16 cellular contexts compared by ENCODE assay signal in the genomic region with DNA sequence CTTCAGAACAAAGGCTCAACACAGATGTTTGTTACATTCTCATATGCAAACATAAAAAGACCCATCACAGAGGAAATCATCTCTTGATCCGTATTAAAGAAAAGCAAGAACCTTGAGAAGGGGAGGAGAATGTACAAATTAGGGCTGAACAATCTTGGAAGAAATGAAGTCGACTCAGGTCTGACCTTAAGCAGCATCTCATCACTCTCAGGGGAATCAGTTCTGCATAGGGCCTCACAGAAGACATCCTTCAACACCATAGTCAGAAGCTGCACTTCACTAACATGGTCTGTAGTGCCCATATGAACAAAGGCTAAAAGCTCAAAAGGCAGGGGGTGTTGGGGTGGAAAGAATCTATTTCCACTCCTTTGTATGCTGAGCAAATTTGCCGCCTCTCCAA. TPM values are rescaled to one million over a fixed set of nuclear protein-coding genes. Genes with fewer than 3 reads are reported as not detected.
DNase-seq lines count a peak whose midpoint lies in the region; ATAC-seq and TF ChIP-seq lines count a peak whose summit lies in the region.
"Had no signal": no experiment of that assay in that cellular context is flagged by ENCODE, and none has a peak within 500 bp of the region (broad histone marks: within the 10 kb centered on the region; RNA-seq: fewer than 3 reads in every experiment).

No MANE protein-coding gene starts in this region.

- CTCF ChIA-PET in IMR-90 (lab: Yijun Ruan, JAX), result no interaction called here

- no peaks in the 10 kb centered on the region for H3K27me3 ChIP-seq in IMR-90 (ENCODE audit: control insufficient read depth, insufficient read depth, low read length)
- H3K27me3 ChIP-seq: neural progenitor cell, SJSA1, suprapubic skin had no signal

- no peak overlapping the region for H2BK5ac ChIP-seq in IMR-90 (ENCODE audit: low read depth, low read length, poor library complexity, severe bottlenecking)

- H4K8ac ChIP-seq in IMR-90 (ENCODE audit: low read depth in 2 of 2, low read length in 2 of 2), result no peak overlapping the region

- TF ChIP-seq CTCF in CD14-positive monocyte (IDR thresholded peaks at IDR 0.05) (no peak), IMR-90 (conservative IDR thresholded peaks at IDR 0.05; ENCODE audit: low read depth, low read length) (no peak), endothelial cell (IDR thresholded peaks at IDR 0.05; ENCODE audit: unreplicated experiment) (no peak)

- BruUV-seq in IMR-90 (replicated peaks; lab: Mats Ljungman, UMichigan), result no TSS peak

- in situ Hi-C loops in IMR-90 (cut with MboI; ENCODE audit: low sequenced_read_pairs), result loop anchor here (25.0 kb wide), 1 partner anchor 557 kb away; the partner anchor contains the start of gene CCNYL1

- peaks cover 3% of the 10 kb centered on the region; the same call in 1 of the 2 replicates for H3K36me3 ChIP-seq in IMR-90 (ENCODE audit: control insufficient read depth, insufficient read depth, low read length)
- H3K36me3 ChIP-seq: neural progenitor cell, suprapubic skin had no signal

- no peak overlapping the region for H3K9ac ChIP-seq in IMR-90 (ENCODE audit: low read depth, low read length)
- H3K9ac ChIP-seq: neural progenitor cell had no signal

- H3K9me3 Mint-ChIP-seq in CD14-positive monocyte, result peaks cover 0 to 2% (median 0%) of the 10 kb centered on the region in 7 donors
- H3K9me3 Mint-ChIP-seq in endothelial cell (ENCODE audit: unreplicated experiment), result no peaks in the 10 kb centered on the region
- peaks cover 5% of the 10 kb centered on the region for H3K9me3 Mint-ChIP-seq in natural killer cell treated with Interleukin-12 subunit alpha and Interleukin-12 subunit beta and Interleukin-15 and Interleukin-18, amount 100 ng/mL, for 72 hours
- H3K9me3 Mint-ChIP-seq: effector memory CD8-positive, alpha-beta T cell; neural progenitor cell had no signal

- no peak overlapping the region for H3K18ac ChIP-seq in IMR-90 (ENCODE audit: low read depth, low read length)

- H3K4me1 Mint-ChIP-seq in CD14-positive monocyte (peaks cover 90% of the 10 kb centered on the region), endothelial cell (ENCODE audit: unreplicated experiment) (peaks cover 95% of the 10 kb centered on the region)
- H3K4me1 Mint-ChIP-seq in natural killer cell treated with Interleukin-12 subunit alpha and Interleukin-12 subunit beta and Interleukin-15 and Interleukin-18, amount 100 ng/mL, for 72 hours (ENCODE audit: low read depth in 2 of 2), result peaks cover 45 to 51% of the 10 kb centered on the region in 2 donors

- H3K27me3 Mint-ChIP-seq in CD14-positive monocyte (ENCODE audit: low read depth in 3 of 3) (peaks cover 0 to 3% (median 0%) of the 10 kb centered on the region in 3 donors), endothelial cell (ENCODE audit: unreplicated experiment) (peaks cover 2% of the 10 kb centered on the region)
- peaks cover 0 to 4% of the 10 kb centered on the region in 2 donors for H3K27me3 Mint-ChIP-seq in natural killer cell treated with Interleukin-12 subunit alpha and Interleukin-12 subunit beta and Interleukin-15 and Interleukin-18, amount 100 ng/mL, for 72 hours

- no peak overlapping the region for H2AK5ac ChIP-seq in IMR-90 (ENCODE audit: low read depth, low read length)

- POLR2A ChIA-PET in IMR-90 (lab: Charles Lee; ENCODE audit: unreplicated experiment), result no interaction called here

- H3K4me2 ChIP-seq in IMR-90 (ENCODE audit: low read depth, low read length), result no peak overlapping the region

- no peak overlapping the region for H3K56ac ChIP-seq in IMR-90 (ENCODE audit: extremely low read depth, insufficient read depth, low read length)

- H3K36me3 Mint-ChIP-seq in CD14-positive monocyte (peaks cover 32 to 38% of the 10 kb centered on the region in 2 donors), endothelial cell (ENCODE audit: low read depth, unreplicated experiment) (peaks cover 20% of the 10 kb centered on the region)
- H3K36me3 Mint-ChIP-seq in natural killer cell treated with Interleukin-12 subunit alpha and Interleukin-12 subunit beta and Interleukin-15 and Interleukin-18, amount 100 ng/mL, for 72 hours, result peaks cover 6% of the 10 kb centered on the region
- H3K36me3 Mint-ChIP-seq: neural progenitor cell had no signal

- H2AFZ ChIP-seq in IMR-90 (replicated peaks; ENCODE audit: low read length, poor library complexity), result no peak overlapping the region
- H2AFZ ChIP-seq: neural progenitor cell had no signal

- no peak overlapping the region for H2BK120ac ChIP-seq in IMR-90 (ENCODE audit: low read depth, low read length)

- H3K14ac ChIP-seq in IMR-90 (replicated peaks; ENCODE audit: low read depth, low read length), result no peak overlapping the region

- H3K9me3 ChIP-seq in IMR-90 (ENCODE audit: control insufficient read depth, insufficient read depth, low read length), result no peaks in the 10 kb centered on the region
- H3K9me3 ChIP-seq: SJSA1, suprapubic skin had no signal

- TF ChIP-seq RAD21 in IMR-90 (IDR thresholded peaks at IDR 0.05; ENCODE audit: low read length), result no peak

- H3K27ac ChIP-seq in IMR-90 (ENCODE audit: insufficient read depth, low read length), result no peak overlapping the region
- H3K27ac ChIP-seq: neural progenitor cell, SJSA1, suprapubic skin had no signal

- no CpG with 5 or more reads among the region's 3 CpGs for WGBS in IMR-90 (ENCODE audit: extremely low coverage in 2 of 2, insufficient read length in 1 of 2), 2 experiments

- H2BK15ac ChIP-seq in IMR-90 (ENCODE audit: low read depth, low read length), result no peak overlapping the region

- peaks cover 30% of the 10 kb centered on the region for H3K4me1 ChIP-seq in IMR-90 (ENCODE audit: control insufficient read depth, insufficient read depth, low read length)

- DNase-seq in CD14-positive monocyte (ENCODE audit: low spot score) (no peak), IMR-90 (no peak), endothelial cell (ENCODE audit: low spot score) (no peak), NCI-H510A treated with DMSO at 0.1 percent for 48 hours (lab: John Stamatoyannopoulos, UW) (no peak), dermis blood vessel endothelial cell (no peak), posterior cingulate gyrus (no peak)
- no peak for DNase-seq in natural killer cell treated with Interleukin-12 subunit alpha and Interleukin-12 subunit beta and Interleukin-15 and Interleukin-18, amount 100 ng/mL, for 72 hours (ENCODE audit: low spot score)
- DNase-seq: effector memory CD8-positive, alpha-beta T cell; foreskin fibroblast; right cardiac atrium; stimulated activated CD4-positive, alpha-beta T cell treated with anti-CD3 and anti-CD28 coated beads, Interleukin-1b, Interleukin-23, amount 100 ng/mL, for 48 hours; T-helper 9 cell had no signal

- no peak for ATAC-seq in IMR-90 (ENCODE audit: low read depth)
- ATAC-seq in natural killer cell treated with Interleukin-12 subunit alpha and Interleukin-12 subunit beta and Interleukin-15 and Interleukin-18, amount 100 ng/mL, for 72 hours, result peak in 1 of 2 donors; percentile 9
- ATAC-seq in GM19035 (IDR thresholded peaks at IDR 0.05; ENCODE audit: unreplicated experiment), result no peak
- ATAC-seq: right cardiac atrium had no signal

- H3K4ac ChIP-seq in IMR-90 (ENCODE audit: low read depth, low read length), result no peak overlapping the region

- H3K23ac ChIP-seq in IMR-90 (ENCODE audit: low read depth, low read length), result peak overlapping the region; percentile 44; the same call in 1 of the 2 replicates

- peaks cover 99% of the 10 kb centered on the region for H4K20me1 ChIP-seq in IMR-90 (ENCODE audit: insufficient read depth, low read length)

- H2AK9ac ChIP-seq in IMR-90 (replicated peaks; ENCODE audit: low read depth, low read length, poor library complexity), result no peak overlapping the region

- H4K91ac ChIP-seq in IMR-90 (ENCODE audit: insufficient read depth, low read depth, low read length), result no peak overlapping the region

- H2BK20ac ChIP-seq in IMR-90 (ENCODE audit: low read depth, low read length), result no peak overlapping the region

- no peak overlapping the region for H4K5ac ChIP-seq in IMR-90 (ENCODE audit: low read depth, low read length)

- peak overlapping the region in 1 of 2 donors; percentile 47 for H3K4me3 Mint-ChIP-seq in CD14-positive monocyte
- H3K4me3 Mint-ChIP-seq in endothelial cell (ENCODE audit: unreplicated experiment), result no peak overlapping the region
- peak overlapping the region; percentile 19 for H3K4me3 Mint-ChIP-seq in natural killer cell treated with Interleukin-12 subunit alpha and Interleukin-12 subunit beta and Interleukin-15 and Interleukin-18, amount 100 ng/mL, for 72 hours
- H3K4me3 Mint-ChIP-seq: effector memory CD8-positive, alpha-beta T cell; neural progenitor cell had no signal

- dilution Hi-C loops in IMR-90 (cut with HindIII; ENCODE audit: low sequenced_read_pairs, unreplicated experiment), result no loop called here

- peaks cover 0 to 86% of the 10 kb centered on the region in 2 experiments; a peak in 3 of 4 replicates for H3K79me1 ChIP-seq in IMR-90 (ENCODE audit: low read depth in 1 of 2, low read length in 2 of 2)

- H3K4me3 ChIP-seq in IMR-90 (ENCODE audit: insufficient read depth, low read depth, low read length), result no peak overlapping the region
- H3K4me3 ChIP-seq: neural progenitor cell, SJSA1, suprapubic skin had no signal

- intact Hi-C loops in CD14-positive monocyte (cut with micrococcal nuclease) (no loop called here), IMR-90 (cut with micrococcal nuclease) (no loop called here), posterior cingulate gyrus (cut with DNase I) (no loop called here)

- H3K9me1 ChIP-seq in IMR-90 (ENCODE audit: insufficient read depth, low read length), result peaks cover 43% of the 10 kb centered on the region

- peak overlapping the region; percentile 13 to 87 (median 37) for H3K27ac Mint-ChIP-seq in CD14-positive monocyte
- peak overlapping the region; percentile 58 for H3K27ac Mint-ChIP-seq in endothelial cell (ENCODE audit: unreplicated experiment)
- H3K27ac Mint-ChIP-seq in natural killer cell treated with Interleukin-12 subunit alpha and Interleukin-12 subunit beta and Interleukin-15 and Interleukin-18, amount 100 ng/mL, for 72 hours, result peak overlapping the region; percentile 36 to 77
- H3K27ac Mint-ChIP-seq: effector memory CD8-positive, alpha-beta T cell; neural progenitor cell had no signal

- no peak for TF ChIP-seq POLR2A in IMR-90 (IDR thresholded peaks at IDR 0.05; ENCODE audit: low read depth, low read length)

TF ChIP-seq in IMR-90, 13 proteins besides CTCF, POLR2A, EP300 and RAD21 (continues in another document):
- TF ChIP-seq RFX5 (IDR thresholded peaks at IDR 0.05; ENCODE audit: low read depth, low read length) (no peak), CHD1 (IDR thresholded peaks at IDR 0.05; ENCODE audit: low read depth, low read length) (no peak), MXI1 (IDR thresholded peaks at IDR 0.05; ENCODE audit: borderline replicate concordance, low read depth, low read length) (no peak), BHLHE40 (IDR thresholded peaks at IDR 0.05; ENCODE audit: low read depth, low read length) (no peak)

RNA-seq across cellular contexts. Expression of gene KLF7, which starts 10.2 kb away (rescaled TPM):
- 10 to 100 TPM in 1 of 2 donors, 1 to 10 TPM in 1; 9.4 to 10.3 TPM for polyA plus RNA-seq in CD14-positive monocyte
- 25.3 and 28.5 TPM in 2 replicates for total RNA-seq in IMR-90 (2012; rRNA removed)
- 23.1 and 24.1 TPM in 2 replicates for polyA plus RNA-seq in IMR-90 (2012; rRNA removed)
- polyA plus RNA-seq in IMR-90 (2012; cell fraction: cytosol; rRNA removed), result 5.1 and 8.5 TPM in 2 replicates
- 33.0 and 75.4 TPM in 2 replicates for polyA plus RNA-seq in IMR-90 (2012; cell fraction: nucleus; rRNA removed; ENCODE audit: low replicate concordance)
- total RNA-seq in endothelial cell (ENCODE audit: unreplicated experiment), result 120 TPM
- total RNA-seq in natural killer cell treated with Interleukin-12 subunit alpha and Interleukin-12 subunit beta and Interleukin-15 and Interleukin-18, amount 100 ng/mL, for 72 hours, result 10 to 100 TPM; 13.3 to 49.1 TPM
- total RNA-seq in dermis blood vessel endothelial cell, result 14.0 and 20.7 TPM in 2 replicates
